Comparison of ENCODE assay signal across 12 cellular contexts in genomic region chr2:102057502-102058292, GRCh38.
DNase-seq lines count a peak whose midpoint lies in the region; TF ChIP-seq lines count a peak whose summit lies in the region.
"Had no signal": no experiment of that assay in that cellular context is flagged by ENCODE, and none has a peak within 500 bp of the region (broad histone marks: within the 10 kb centered on the region; RNA-seq: fewer than 3 reads in every experiment).

No MANE protein-coding gene starts in this region.

- H3K4me3 ChIP-seq in urinary bladder (ENCODE audit: low read depth, low read length): no peak overlapping the region
- H3K4me3 ChIP-seq: BLaER1, body of pancreas had no signal

- WGBS in urinary bladder: 70% methylated on average over 14 of the region's 14 CpGs

- no peak for TF ChIP-seq CTCF in nephron (IDR thresholded peaks at IDR 0.05; ENCODE audit: unreplicated experiment in 3 of 3)

- no peaks in the 10 kb centered on the region for H3K27me3 Mint-ChIP-seq in dendritic cell treated with granulocyte-macrophage colony-stimulating factor and Interleukin-4, amounts not matched to agents 40 ng/mL and 50 ng/mL, for 4 days
- peaks cover 8% of the 10 kb centered on the region for H3K27me3 Mint-ChIP-seq in nephron (ENCODE audit: low read depth)

- no peaks in the 10 kb centered on the region for H3K36me3 Mint-ChIP-seq in dendritic cell treated with granulocyte-macrophage colony-stimulating factor and Interleukin-4, amounts not matched to agents 40 ng/mL and 50 ng/mL, for 4 days (ENCODE audit: low read depth)
- no peaks in the 10 kb centered on the region for H3K36me3 Mint-ChIP-seq in nephron (ENCODE audit: low read depth)
- H3K36me3 Mint-ChIP-seq: immature natural killer cell had no signal

- H3K27ac ChIP-seq in urinary bladder (ENCODE audit: low read depth): peak overlapping the region; percentile 11
- H3K27ac ChIP-seq: BLaER1 had no signal

- peaks cover 90% of the 10 kb centered on the region for H3K4me1 Mint-ChIP-seq in dendritic cell treated with granulocyte-macrophage colony-stimulating factor and Interleukin-4, amounts not matched to agents 40 ng/mL and 50 ng/mL, for 4 days (ENCODE audit: low read depth)
- peaks cover 67% of the 10 kb centered on the region for H3K4me1 Mint-ChIP-seq in nephron
- H3K4me1 Mint-ChIP-seq: immature natural killer cell had no signal

- peak; percentile 75 for DNase-seq in stimulated activated CD4-positive, alpha-beta T cell treated with anti-CD3 and anti-CD28 coated beads, Interleukin-15, amount 100 ng/mL, for 24 hours
- no peak for DNase-seq in stimulated activated CD4-positive, alpha-beta T cell treated with anti-CD3 and anti-CD28 coated beads, Interleukin-12 subunit alpha, Interleukin-12 subunit beta, amount 100 ng/mL, for 4 hours
- DNase-seq in 8988T (no peak), Ammon's horn (ENCODE audit: low spot score) (no peak), cerebellar nuclear complex (lab: John Stamatoyannopoulos, UW) (no peak)
- DNase-seq: body of pancreas, immature natural killer cell, NCI-H1417 had no signal

- no peaks in the 10 kb centered on the region for H3K36me3 ChIP-seq in urinary bladder (ENCODE audit: insufficient read depth)
- H3K36me3 ChIP-seq: BLaER1 had no signal

- peak overlapping the region; percentile 89 for H3K27ac Mint-ChIP-seq in dendritic cell treated with granulocyte-macrophage colony-stimulating factor and Interleukin-4, amounts not matched to agents 40 ng/mL and 50 ng/mL, for 4 days
- peak overlapping the region; percentile 68 to 93 (median 70) for H3K27ac Mint-ChIP-seq in nephron
- H3K27ac Mint-ChIP-seq: immature natural killer cell had no signal

- intact Hi-C loops in dendritic cell treated with granulocyte-macrophage colony-stimulating factor and Interleukin-4, amounts not matched to agents 40 ng/mL and 50 ng/mL, for 4 days (cut with micrococcal nuclease): no loop called here

- no peaks in the 10 kb centered on the region for H3K4me1 ChIP-seq in urinary bladder (ENCODE audit: insufficient read depth)

- no peaks in the 10 kb centered on the region for H3K9me3 Mint-ChIP-seq in dendritic cell treated with granulocyte-macrophage colony-stimulating factor and Interleukin-4, amounts not matched to agents 40 ng/mL and 50 ng/mL, for 4 days
- H3K9me3 Mint-ChIP-seq in nephron: no peaks in the 10 kb centered on the region
- H3K9me3 Mint-ChIP-seq: immature natural killer cell had no signal

- no peak overlapping the region for H3K4me3 Mint-ChIP-seq in dendritic cell treated with granulocyte-macrophage colony-stimulating factor and Interleukin-4, amounts not matched to agents 40 ng/mL and 50 ng/mL, for 4 days
- H3K4me3 Mint-ChIP-seq in nephron: peak overlapping the region in 1 of 3 experiments; percentile 28
- H3K4me3 Mint-ChIP-seq: immature natural killer cell had no signal
